Comparison of ENCODE assay signal across 8 cellular contexts in genomic region chr12:49189731-49190314, GRCh38. TPM values are rescaled to one million over a fixed set of nuclear protein-coding genes. Genes with fewer than 3 reads are reported as not detected.
DNase-seq lines count a peak whose midpoint lies in the region; ATAC-seq, FAIRE-seq and TF ChIP-seq lines count a peak whose summit lies in the region.

No MANE protein-coding gene starts in this region.

- POLR2A ChIA-PET in A549 (lab: Yijun Ruan, JAX) = interaction anchor here (2.1 to 4.7 kb wide), 3 partner anchors 16 to 59 kb away, joined by 8 to 66 read pairs (median 21); partner anchors contain the start of gene TUBA1B

- peak overlapping the region; percentile 81 for H3K4me2 ChIP-seq in A549

- no peak for TF ChIP-seq RAD21 in A549 (conservative IDR thresholded peaks at IDR 0.05 in 1 of 2, IDR thresholded peaks at IDR 0.05 in 1 of 2)

- no peak for TF ChIP-seq EP300 in A549 (IDR thresholded peaks at IDR 0.05)

- FAIRE-seq in A549 (lab: Jason Lieb, UNC) = no peak

- H3K27me3 ChIP-seq in HL-60 (ENCODE audit: insufficient read depth, poor library complexity, severe bottlenecking) (no peaks in the 10 kb centered on the region), ascending aorta (no peaks in the 10 kb centered on the region), muscle layer of colon (ENCODE audit: control insufficient read depth in 1 of 2, insufficient read depth in 2 of 2, low read length in 2 of 2) (no peaks in the 10 kb centered on the region)

- peak overlapping the region; percentile 89 for H3K4me3 ChIP-seq in A549
- peak overlapping the region; percentile 94 for H3K4me3 ChIP-seq in HL-60 (replicated peaks; ENCODE audit: insufficient read depth, low read length)
- peak overlapping the region; percentile 91 to 97 for H3K4me3 ChIP-seq in ascending aorta
- peak overlapping the region in 1 of 2 donors; percentile 98 for H3K4me3 ChIP-seq in muscle layer of colon (ENCODE audit: low read depth in 1 of 2, low read length in 2 of 2)

- H3K4me1 ChIP-seq in A549 (peaks cover 19% of the 10 kb centered on the region), ascending aorta (peaks cover 7 to 10% of the 10 kb centered on the region in 2 donors), muscle layer of colon (ENCODE audit: insufficient read depth, low read length) (peaks cover 12% of the 10 kb centered on the region)

- TF ChIP-seq CTCF in A549 (IDR thresholded peaks at IDR 0.05) (no peak), HL-60 (IDR thresholded peaks at IDR 0.05; ENCODE audit: insufficient read depth, low read length) (no peak), ascending aorta (IDR thresholded peaks at IDR 0.05) (no peak)

- intact Hi-C loops in ascending aorta (cut with DNase I) = loop anchor here (1.0 kb wide), 2 partner anchors 44 to 59 kb away; partner anchors contain the start of gene TUBA1B

- WGBS in A549 (ENCODE audit: missing lambda C conversion rate) = 71% methylated on average over 6 of the region's 6 CpGs

- TF ChIP-seq POLR2A in A549 (IDR thresholded peaks at IDR 0.05; ENCODE audit: low read length) = no peak

- H3K36me3 ChIP-seq in ascending aorta (peaks cover 13 to 21% of the 10 kb centered on the region in 2 donors), muscle layer of colon (ENCODE audit: insufficient read depth, low read length) (peaks cover 15% of the 10 kb centered on the region)

- DNase-seq in A549 (ENCODE audit: low read depth in 1 of 2, low spot score in 1 of 2) (no peak), HL-60 (ENCODE audit: low read depth in 1 of 2, low spot score in 1 of 2) (no peak), ascending aorta (ENCODE audit: low spot score in 2 of 2) (peak in 1 of 2 donors; percentile 39), ureter (ENCODE audit: low spot score) (no peak)
- DNase-seq in NK-92 treated with Interleukin-12 subunit alpha and Interleukin-12 subunit beta, amount 100 ng/mL, for 24 hours (lab: John Stamatoyannopoulos, UW) = no peak

- peak overlapping the region; percentile 90 to 92 for H3K27ac ChIP-seq in A549
- H3K27ac ChIP-seq in HL-60 (replicated peaks) = peak overlapping the region; percentile 86
- peak overlapping the region; percentile 99 to 100 for H3K27ac ChIP-seq in ascending aorta
- H3K27ac ChIP-seq in muscle layer of colon (ENCODE audit: low read depth, low read length) = peak overlapping the region; percentile 94

- H3K9me3 ChIP-seq in A549 (no peaks in the 10 kb centered on the region), ascending aorta (no peaks in the 10 kb centered on the region), muscle layer of colon (ENCODE audit: low read length) (no peaks in the 10 kb centered on the region)

- CTCF ChIA-PET in A549 (lab: Yijun Ruan, JAX) = interaction anchor here (0.9 to 2.8 kb wide), 5 partner anchors 41 to 82 kb away, joined by 3 to 20 read pairs (median 5); no protein-coding TSS in a partner anchor

- ATAC-seq in A549 (no peak), HG03045 (IDR thresholded peaks at IDR 0.05; ENCODE audit: unreplicated experiment) (no peak), GM18861 (IDR thresholded peaks at IDR 0.05; ENCODE audit: unreplicated experiment) (no peak)

- peak overlapping the region; percentile 99 for H3K9ac ChIP-seq in muscle layer of colon (ENCODE audit: low read length)

TF ChIP-seq in A549, 52 proteins besides CTCF, POLR2A, EP300 and RAD21:
- TF ChIP-seq CBX8 (IDR thresholded peaks at IDR 0.05) (no peak), TP53 (CRISPR knock-in tag; IDR thresholded peaks at IDR 0.05) (no peak), RCOR1 (IDR thresholded peaks at IDR 0.05; ENCODE audit: low read depth, low read length) (no peak), POLR2AphosphoS2 (conservative IDR thresholded peaks at IDR 0.05; ENCODE audit: low read length) (no peak), BHLHE40 (IDR thresholded peaks at IDR 0.05; ENCODE audit: low read depth, low read length) (no peak), SREBF2 (IDR thresholded peaks at IDR 0.05) (no peak), ZSCAN20 (CRISPR knock-in tag; IDR thresholded peaks at IDR 0.05) (no peak), RFX5 (IDR thresholded peaks at IDR 0.05) (no peak), HOXB13 (CRISPR knock-in tag; IDR thresholded peaks at IDR 0.05; ENCODE audit: low read depth) (no peak), RARB (CRISPR knock-in tag; IDR thresholded peaks at IDR 0.05) (no peak), MAZ (IDR thresholded peaks at IDR 0.05; ENCODE audit: borderline replicate concordance, low read depth, low read length) (no peak), ESRRA (IDR thresholded peaks at IDR 0.05; ENCODE audit: borderline replicate concordance, low read length) (no peak), FOXS1 (CRISPR knock-in tag; IDR thresholded peaks at IDR 0.05) (no peak)

RNA-seq across cellular contexts. Expression of gene TUBA1A, which starts 0.9 kb away (rescaled TPM):
- polyA plus RNA-seq in A549 (2011; rRNA removed) (163 and 231 TPM in 2 replicates), A549 (2017; fragmentation: RNase III; extraction: RNeasy Plus Mini Kit Qiagen cat#74134 plus additional on column Dnase treatment) (218 to 241 TPM (median 222 TPM) in 3 replicates)
- 298 and 345 TPM in 2 replicates for polyA plus RNA-seq in A549 (2012; cell fraction: cytosol; rRNA removed)
- 421 and 435 TPM in 2 replicates for polyA plus RNA-seq in A549 (2012; cell fraction: nucleus; rRNA removed)
- polyA minus RNA-seq in A549 (2011; rRNA and poly(A)+ RNA removed) = 207 and 253 TPM in 2 replicates
- total RNA-seq in ascending aorta (214 TPM), ureter (107 TPM)

RNA-seq across cellular contexts. Expression of gene TUBA1B, which starts 58.6 kb away (rescaled TPM):
- 2,708 and 2,745 TPM in 2 replicates for polyA plus RNA-seq in A549 (2011; rRNA removed)
- polyA plus RNA-seq in A549 (2012; cell fraction: cytosol; rRNA removed) = 5,875 and 6,626 TPM in 2 replicates
- 4,024 and 4,599 TPM in 2 replicates for polyA plus RNA-seq in A549 (2012; cell fraction: nucleus; rRNA removed)
- 2,367 to 2,820 TPM (median 2,590 TPM) in 3 replicates for polyA plus RNA-seq in A549 (2017; fragmentation: RNase III; extraction: RNeasy Plus Mini Kit Qiagen cat#74134 plus additional on column Dnase treatment)
- polyA minus RNA-seq in A549 (2011; rRNA and poly(A)+ RNA removed) = 2,915 and 3,348 TPM in 2 replicates
- total RNA-seq in ascending aorta = 1,333 TPM
- total RNA-seq in ureter = 496 TPM
